Comparison of ENCODE assay signal across 9 cellular contexts in the genomic region with DNA sequence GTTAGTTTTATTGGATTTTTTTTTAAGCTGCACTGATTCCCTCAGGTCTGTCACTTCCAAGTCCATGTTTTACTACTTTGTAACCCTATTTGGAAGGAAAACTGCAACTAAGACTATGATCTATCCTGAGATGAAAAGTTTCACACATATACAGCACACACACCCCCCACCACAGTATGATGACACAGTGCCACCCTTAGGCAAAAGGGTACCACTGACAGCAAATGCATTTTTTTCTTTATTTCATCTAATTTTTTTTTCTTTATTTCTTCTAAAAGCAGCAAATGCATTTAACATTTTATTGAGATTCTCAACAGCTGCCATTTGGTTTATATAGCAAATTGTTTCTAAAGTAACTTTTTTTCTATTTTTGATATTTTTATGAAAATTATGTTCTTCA. TPM values are rescaled to one million over a fixed set of nuclear protein-coding genes. Genes with fewer than 3 reads are reported as not detected.
A peak's percentile ranks its signal among the peaks of the same experiment; 100 is the strongest.
DNase-seq lines count a peak whose midpoint lies in the region; ATAC-seq, FAIRE-seq and TF ChIP-seq lines count a peak whose summit lies in the region.
"Had no signal": no experiment of that assay in that cellular context is flagged by ENCODE, and none has a peak within 500 bp of the region (broad histone marks: within the 10 kb centered on the region; RNA-seq: fewer than 3 reads in every experiment).

No MANE protein-coding gene starts in this region.

- H3K9me3 Mint-ChIP-seq in activated naive CD8-positive, alpha-beta T cell treated with anti-CD3 and anti-CD28 coated beads, Interleukin-2, amount 50 U/mL, for 24 hours = no peaks in the 10 kb centered on the region

- ATAC-seq in left ventricle myocardium superior = no peak
- ATAC-seq in activated naive CD8-positive, alpha-beta T cell treated with anti-CD3 and anti-CD28 coated beads, Interleukin-2, amount 50 U/mL, for 24 hours = peak; percentile 79
- ATAC-seq in HG03135 (IDR thresholded peaks at IDR 0.05; ENCODE audit: unreplicated experiment) = no peak

- no peak for DNase-seq in left ventricle myocardium inferior
- no peak for DNase-seq in left ventricle myocardium superior
- DNase-seq in NCI-H82 (lab: John Stamatoyannopoulos, UW) = peak; percentile 60
- peak; percentile 21 for DNase-seq in activated naive CD8-positive, alpha-beta T cell treated with anti-CD3 and anti-CD28 coated beads, Interleukin-2, amount 50 U/mL, for 24 hours
- DNase-seq in hippocampal formation (lab: John Stamatoyannopoulos, UW) = no peak
- no peak for DNase-seq in frontal cortex (ENCODE audit: low spot score in 2 of 2)

- H3K4me1 ChIP-seq in left ventricle myocardium inferior (no peaks in the 10 kb centered on the region), liver (ENCODE audit: control insufficient read depth in 4 of 4, insufficient read depth in 4 of 4, low read length in 3 of 4) (no peaks in the 10 kb centered on the region)

- peak; percentile 74 to 75 for TF ChIP-seq RAD21 in liver (IDR thresholded peaks at IDR 0.05)

- H3K27me3 Mint-ChIP-seq in activated naive CD8-positive, alpha-beta T cell treated with anti-CD3 and anti-CD28 coated beads, Interleukin-2, amount 50 U/mL, for 24 hours = no peaks in the 10 kb centered on the region

- H3K36me3 ChIP-seq in left ventricle myocardium inferior = no peaks in the 10 kb centered on the region
- peaks cover 0 to 1% (median 0%) of the 10 kb centered on the region in 4 donors for H3K36me3 ChIP-seq in liver (ENCODE audit: control insufficient read depth in 4 of 4, insufficient read depth in 3 of 4, low read depth in 1 of 4, low read length in 3 of 4)

- no peak for FAIRE-seq in frontal cortex (lab: Jason Lieb, UNC)
- FAIRE-seq: colon had no signal

- H3K27ac Mint-ChIP-seq in activated naive CD8-positive, alpha-beta T cell treated with anti-CD3 and anti-CD28 coated beads, Interleukin-2, amount 50 U/mL, for 24 hours = no peak overlapping the region

- no peaks in the 10 kb centered on the region for H3K36me3 Mint-ChIP-seq in activated naive CD8-positive, alpha-beta T cell treated with anti-CD3 and anti-CD28 coated beads, Interleukin-2, amount 50 U/mL, for 24 hours (ENCODE audit: low read depth)

- TF ChIP-seq CTCF in left ventricle myocardium inferior (IDR thresholded peaks at IDR 0.05; ENCODE audit: borderline replicate concordance) = peak; percentile 52
- TF ChIP-seq CTCF in liver (IDR thresholded peaks at IDR 0.05; ENCODE audit: low read depth, low read length, missing input control) = peak; percentile 40

- H3K27me3 ChIP-seq in left ventricle myocardium inferior (ENCODE audit: low read depth) = no peaks in the 10 kb centered on the region
- no peaks in the 10 kb centered on the region for H3K27me3 ChIP-seq in liver (ENCODE audit: control insufficient read depth in 4 of 4, insufficient read depth in 4 of 4, low read length in 3 of 4)

- H3K9me3 ChIP-seq in left ventricle myocardium inferior (replicated peaks) (no peaks in the 10 kb centered on the region), liver (ENCODE audit: control insufficient read depth in 4 of 4, low read length in 3 of 4) (no peaks in the 10 kb centered on the region)

- no peak overlapping the region for H3K9ac ChIP-seq in liver (ENCODE audit: low read depth in 1 of 2, low read length in 2 of 2)

- H3K27ac ChIP-seq in left ventricle myocardium inferior (replicated peaks) = no peak overlapping the region
- no peak overlapping the region for H3K27ac ChIP-seq in liver (ENCODE audit: low read depth in 1 of 2, low read length in 2 of 2)

- H3K4me1 Mint-ChIP-seq in activated naive CD8-positive, alpha-beta T cell treated with anti-CD3 and anti-CD28 coated beads, Interleukin-2, amount 50 U/mL, for 24 hours = no peaks in the 10 kb centered on the region

- H3K4me3 ChIP-seq in left ventricle myocardium inferior = no peak overlapping the region
- no peak overlapping the region for H3K4me3 ChIP-seq in liver (ENCODE audit: low read depth in 1 of 3, low read length in 3 of 3)

- intact Hi-C loops in left ventricle myocardium inferior (cut with micrococcal nuclease) (no loop called here), left ventricle myocardium superior (cut with micrococcal nuclease) (no loop called here)

- no peak overlapping the region for H3K4me3 Mint-ChIP-seq in activated naive CD8-positive, alpha-beta T cell treated with anti-CD3 and anti-CD28 coated beads, Interleukin-2, amount 50 U/mL, for 24 hours

TF ChIP-seq in liver, 16 proteins besides CTCF, POLR2A, EP300 and RAD21:
- TF ChIP-seq, protein P1, sequence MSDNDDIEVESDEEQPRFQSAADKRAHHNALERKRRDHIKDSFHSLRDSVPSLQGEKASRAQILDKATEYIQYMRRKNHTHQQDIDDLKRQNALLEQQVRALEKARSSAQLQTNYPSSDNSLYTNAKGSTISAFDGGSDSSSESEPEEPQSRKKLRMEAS (IDR thresholded peaks at IDR 0.05) = no peak
- TF ChIP-seq GABPA (IDR thresholded peaks at IDR 0.05 in 1 of 2, conservative IDR thresholded peaks at IDR 0.05 in 1 of 2) (no peak), FOXA1 (IDR thresholded peaks at IDR 0.05) (no peak), TAF1 (conservative IDR thresholded peaks at IDR 0.05) (no peak), HNF4G (IDR thresholded peaks at IDR 0.05) (no peak), EGR1 (IDR thresholded peaks at IDR 0.05; ENCODE audit: low read depth in 2 of 2) (no peak), YY1 (IDR thresholded peaks at IDR 0.05) (no peak), FOXA2 (IDR thresholded peaks at IDR 0.05) (no peak), SP1 (IDR thresholded peaks at IDR 0.05) (no peak), RXRA (IDR thresholded peaks at IDR 0.05) (no peak)
- TF ChIP-seq, protein P2, sequence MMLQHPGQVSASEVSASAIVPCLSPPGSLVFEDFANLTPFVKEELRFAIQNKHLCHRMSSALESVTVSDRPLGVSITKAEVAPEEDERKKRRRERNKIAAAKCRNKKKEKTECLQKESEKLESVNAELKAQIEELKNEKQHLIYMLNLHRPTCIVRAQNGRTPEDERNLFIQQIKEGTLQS (IDR thresholded peaks at IDR 0.05) = no peak
- TF ChIP-seq, protein P3, sequence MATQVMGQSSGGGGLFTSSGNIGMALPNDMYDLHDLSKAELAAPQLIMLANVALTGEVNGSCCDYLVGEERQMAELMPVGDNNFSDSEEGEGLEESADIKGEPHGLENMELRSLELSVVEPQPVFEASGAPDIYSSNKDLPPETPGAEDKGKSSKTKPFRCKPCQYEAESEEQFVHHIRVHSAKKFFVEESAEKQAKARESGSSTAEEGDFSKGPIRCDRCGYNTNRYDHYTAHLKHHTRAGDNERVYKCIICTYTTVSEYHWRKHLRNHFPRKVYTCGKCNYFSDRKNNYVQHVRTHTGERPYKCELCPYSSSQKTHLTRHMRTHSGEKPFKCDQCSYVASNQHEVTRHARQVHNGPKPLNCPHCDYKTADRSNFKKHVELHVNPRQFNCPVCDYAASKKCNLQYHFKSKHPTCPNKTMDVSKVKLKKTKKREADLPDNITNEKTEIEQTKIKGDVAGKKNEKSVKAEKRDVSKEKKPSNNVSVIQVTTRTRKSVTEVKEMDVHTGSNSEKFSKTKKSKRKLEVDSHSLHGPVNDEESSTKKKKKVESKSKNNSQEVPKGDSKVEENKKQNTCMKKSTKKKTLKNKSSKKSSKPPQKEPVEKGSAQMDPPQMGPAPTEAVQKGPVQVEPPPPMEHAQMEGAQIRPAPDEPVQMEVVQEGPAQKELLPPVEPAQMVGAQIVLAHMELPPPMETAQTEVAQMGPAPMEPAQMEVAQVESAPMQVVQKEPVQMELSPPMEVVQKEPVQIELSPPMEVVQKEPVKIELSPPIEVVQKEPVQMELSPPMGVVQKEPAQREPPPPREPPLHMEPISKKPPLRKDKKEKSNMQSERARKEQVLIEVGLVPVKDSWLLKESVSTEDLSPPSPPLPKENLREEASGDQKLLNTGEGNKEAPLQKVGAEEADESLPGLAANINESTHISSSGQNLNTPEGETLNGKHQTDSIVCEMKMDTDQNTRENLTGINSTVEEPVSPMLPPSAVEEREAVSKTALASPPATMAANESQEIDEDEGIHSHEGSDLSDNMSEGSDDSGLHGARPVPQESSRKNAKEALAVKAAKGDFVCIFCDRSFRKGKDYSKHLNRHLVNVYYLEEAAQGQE (IDR thresholded peaks at IDR 0.05) = no peak
- TF ChIP-seq, protein P4, sequence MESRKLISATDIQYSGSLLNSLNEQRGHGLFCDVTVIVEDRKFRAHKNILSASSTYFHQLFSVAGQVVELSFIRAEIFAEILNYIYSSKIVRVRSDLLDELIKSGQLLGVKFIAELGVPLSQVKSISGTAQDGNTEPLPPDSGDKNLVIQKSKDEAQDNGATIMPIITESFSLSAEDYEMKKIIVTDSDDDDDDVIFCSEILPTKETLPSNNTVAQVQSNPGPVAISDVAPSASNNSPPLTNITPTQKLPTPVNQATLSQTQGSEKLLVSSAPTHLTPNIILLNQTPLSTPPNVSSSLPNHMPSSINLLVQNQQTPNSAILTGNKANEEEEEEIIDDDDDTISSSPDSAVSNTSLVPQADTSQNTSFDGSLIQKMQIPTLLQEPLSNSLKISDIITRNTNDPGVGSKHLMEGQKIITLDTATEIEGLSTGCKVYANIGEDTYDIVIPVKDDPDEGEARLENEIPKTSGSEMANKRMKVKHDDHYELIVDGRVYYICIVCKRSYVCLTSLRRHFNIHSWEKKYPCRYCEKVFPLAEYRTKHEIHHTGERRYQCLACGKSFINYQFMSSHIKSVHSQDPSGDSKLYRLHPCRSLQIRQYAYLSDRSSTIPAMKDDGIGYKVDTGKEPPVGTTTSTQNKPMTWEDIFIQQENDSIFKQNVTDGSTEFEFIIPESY (IDR thresholded peaks at IDR 0.05) = no peak

RNA-seq across cellular contexts. Expression of a gene that starts 21.2 kb away (rescaled TPM):
- total RNA-seq in left ventricle myocardium inferior (120 TPM), left ventricle myocardium superior (117 TPM), liver (10 to 100 TPM; 22.8 to 26.6 TPM), frontal cortex (226 TPM)
- polyA plus RNA-seq in liver = 10 to 100 TPM; 24.3 to 25.4 TPM

RNA-seq across cellular contexts. Expression of a gene that starts 37.3 kb away (rescaled TPM):
- 0.19 TPM for total RNA-seq in left ventricle myocardium inferior
- 0.20 TPM for total RNA-seq in left ventricle myocardium superior
- under 1 TPM in 1 of 2 donors, not detected in 1; 0.08 TPM for total RNA-seq in liver
- polyA plus RNA-seq in liver = under 1 TPM in 1 of 2 donors, not detected in 1; 0.17 TPM
- under 0.01 TPM for total RNA-seq in frontal cortex

RNA-seq across cellular contexts. Expression of a gene that starts 52.7 kb away (rescaled TPM):
- total RNA-seq in left ventricle myocardium inferior (15.5 TPM), left ventricle myocardium superior (13.8 TPM), liver (1 to 10 TPM; 6.7 to 8.6 TPM), frontal cortex (4.9 TPM)
- polyA plus RNA-seq in liver = 1 to 10 TPM; 2.5 to 3.5 TPM

RNA-seq across cellular contexts. Expression of a gene that starts 52.9 kb away (rescaled TPM):
- total RNA-seq in left ventricle myocardium inferior (69.6 TPM), left ventricle myocardium superior (71.7 TPM), liver (10 to 100 TPM; 14.9 to 19.5 TPM), frontal cortex (3.7 TPM)
- 100 to 1,000 TPM in 1 of 2 donors, 10 to 100 TPM in 1; 79.1 to 107 TPM for polyA plus RNA-seq in liver

Comparison
In these comparisons a context has a peak if more than half of its experiments do, and no peak if none do; other contexts are left out.
1. DNase-seq: peak in NCI-H82 (single experiment) and activated naive CD8-positive, alpha-beta T cell treated with anti-CD3 and anti-CD28 coated beads, Interleukin-2, amount 50 U/mL, for 24 hours (single experiment); none in left ventricle myocardium inferior (single experiment), left ventricle myocardium superior (single experiment), hippocampal formation (0 of 2) and frontal cortex (0 of 2).